29 cellular contexts compared by ENCODE assay signal in genomic region chr10:103885617-103886016, GRCh38. TPM values are rescaled to one million over a fixed set of nuclear protein-coding genes. Genes with fewer than 3 reads are reported as not detected.
DNase-seq lines count a peak whose midpoint lies in the region; ATAC-seq and TF ChIP-seq lines count a peak whose summit lies in the region.
"Had no signal": no experiment of that assay in that cellular context is flagged by ENCODE, and none has a peak within 500 bp of the region (broad histone marks: within the 10 kb centered on the region; RNA-seq: fewer than 3 reads in every experiment).

No MANE protein-coding gene starts in this region.

- no peak overlapping the region for H3K56ac ChIP-seq in IMR-90 (ENCODE audit: extremely low read depth, insufficient read depth, low read length)

- H3K4me1 Mint-ChIP-seq in activated CD4-positive, alpha-beta T cell treated with anti-CD3 and anti-CD28 coated beads, Interleukin-2, amount 10 ng/mL, durations not matched to agents 7 days and 5 days, result peaks cover 25% of the 10 kb centered on the region

- H3K9me3 ChIP-seq in IMR-90 (ENCODE audit: control insufficient read depth, insufficient read depth, low read length) (no peaks in the 10 kb centered on the region), esophagus muscularis mucosa (no peaks in the 10 kb centered on the region), osteoblast (ENCODE audit: low read depth, low read length) (no peaks in the 10 kb centered on the region)
- H3K9me3 ChIP-seq: adrenal gland, suprapubic skin, vagina had no signal

- H3K36me3 ChIP-seq in IMR-90 (ENCODE audit: control insufficient read depth, insufficient read depth, low read length), result peaks cover 13% of the 10 kb centered on the region
- peaks cover 9 to 63% (median 29%) of the 10 kb centered on the region in 4 donors for H3K36me3 ChIP-seq in esophagus muscularis mucosa
- H3K36me3 ChIP-seq in osteoblast (ENCODE audit: insufficient read depth, low read length), result peaks cover 37% of the 10 kb centered on the region

- H2BK15ac ChIP-seq in IMR-90 (ENCODE audit: low read depth, low read length), result no peak overlapping the region

- no peak overlapping the region for H2BK120ac ChIP-seq in IMR-90 (ENCODE audit: low read depth, low read length)

- no peaks in the 10 kb centered on the region for H3K79me2 ChIP-seq in osteoblast (ENCODE audit: insufficient read depth, low read length)
- H3K79me2 ChIP-seq: parathyroid adenoma had no signal

- no peak overlapping the region for H2BK20ac ChIP-seq in IMR-90 (ENCODE audit: low read depth, low read length)

- H4K20me1 ChIP-seq in IMR-90 (ENCODE audit: insufficient read depth, low read length), result peaks cover 9% of the 10 kb centered on the region
- H4K20me1 ChIP-seq in osteoblast (ENCODE audit: insufficient read depth, low read length), result no peaks in the 10 kb centered on the region

- H3K27me3 ChIP-seq in IMR-90 (ENCODE audit: control insufficient read depth, insufficient read depth, low read length) (no peaks in the 10 kb centered on the region), esophagus muscularis mucosa (no peaks in the 10 kb centered on the region), osteoblast (ENCODE audit: insufficient read depth, low read length) (no peaks in the 10 kb centered on the region)
- H3K27me3 ChIP-seq: adrenal gland, suprapubic skin, vagina had no signal

- H3K4me3 Mint-ChIP-seq in activated CD4-positive, alpha-beta T cell treated with anti-CD3 and anti-CD28 coated beads, Interleukin-2, amount 10 ng/mL, durations not matched to agents 7 days and 5 days, result no peak overlapping the region
- H3K4me3 Mint-ChIP-seq: activated B cell treated with CpG ODN at 0.5 μM for 24 hours; activated CD4-positive, alpha-beta memory T cell treated with anti-CD3 and anti-CD28 coated beads, Interleukin-2, amount 10 ng/mL, durations not matched to agents 7 days and 5 days; CD4-positive, alpha-beta T cell; nephron progenitor cell had no signal

- no peak overlapping the region for H3K27ac ChIP-seq in IMR-90 (ENCODE audit: insufficient read depth, low read length)
- H3K27ac ChIP-seq in esophagus muscularis mucosa (replicated peaks in 1 of 4), result peak overlapping the region; percentile 3 to 82 (median 26)
- H3K27ac ChIP-seq in osteoblast (ENCODE audit: low read depth, low read length), result peak overlapping the region; percentile 68
- H3K27ac ChIP-seq: adrenal gland, parathyroid adenoma, suprapubic skin, vagina had no signal

- H3K14ac ChIP-seq in IMR-90 (replicated peaks; ENCODE audit: low read depth, low read length), result no peak overlapping the region

- no peaks in the 10 kb centered on the region for H3K27me3 Mint-ChIP-seq in activated CD4-positive, alpha-beta T cell treated with anti-CD3 and anti-CD28 coated beads, Interleukin-2, amount 10 ng/mL, durations not matched to agents 7 days and 5 days
- H3K27me3 Mint-ChIP-seq: activated B cell treated with CpG ODN at 0.5 μM for 24 hours; activated CD4-positive, alpha-beta memory T cell treated with anti-CD3 and anti-CD28 coated beads, Interleukin-2, amount 10 ng/mL, durations not matched to agents 7 days and 5 days; CD4-positive, alpha-beta T cell had no signal

- H2AFZ ChIP-seq in IMR-90 (replicated peaks; ENCODE audit: low read length, poor library complexity) (no peak overlapping the region), osteoblast (ENCODE audit: low read length) (no peak overlapping the region)
- H2AFZ ChIP-seq: parathyroid adenoma had no signal

- no peak overlapping the region for H2AK5ac ChIP-seq in IMR-90 (ENCODE audit: low read depth, low read length)

- no peak for TF ChIP-seq EP300 in esophagus muscularis mucosa (IDR thresholded peaks at IDR 0.05)

- in situ Hi-C loops in IMR-90 (cut with MboI; ENCODE audit: low sequenced_read_pairs), result loop anchor here (5.0 kb wide), 2 partner anchors 237 to 322 kb away; partner anchors contain the start of gene SFR1

- H3K9me1 ChIP-seq in IMR-90 (ENCODE audit: insufficient read depth, low read length), result no peaks in the 10 kb centered on the region

- H3K18ac ChIP-seq in IMR-90 (ENCODE audit: low read depth, low read length), result no peak overlapping the region

- no CpG with 5 or more reads among the region's 6 CpGs for WGBS in IMR-90 (ENCODE audit: extremely low coverage in 2 of 2, insufficient read length in 1 of 2), 2 experiments
- 70% methylated on average over 6 of the region's 6 CpGs for WGBS in esophagus muscularis mucosa

- H3K4me3 ChIP-seq in AG10803 (ENCODE audit: low read length) (no peak overlapping the region), IMR-90 (ENCODE audit: insufficient read depth, low read depth, low read length) (no peak overlapping the region), esophagus muscularis mucosa (no peak overlapping the region), osteoblast (ENCODE audit: insufficient read depth, low read length) (no peak overlapping the region)
- H3K4me3 ChIP-seq: adrenal gland, K562, suprapubic skin, vagina had no signal

- no peak overlapping the region for H3K9ac ChIP-seq in IMR-90 (ENCODE audit: low read depth, low read length)
- H3K9ac ChIP-seq: parathyroid adenoma had no signal

- peaks cover 54% of the 10 kb centered on the region for H3K36me3 Mint-ChIP-seq in activated CD4-positive, alpha-beta T cell treated with anti-CD3 and anti-CD28 coated beads, Interleukin-2, amount 10 ng/mL, durations not matched to agents 7 days and 5 days (ENCODE audit: low read depth)

- H4K8ac ChIP-seq in IMR-90 (ENCODE audit: low read depth in 2 of 2, low read length in 2 of 2), result no peak overlapping the region

- TF ChIP-seq POLR2A in IMR-90 (IDR thresholded peaks at IDR 0.05; ENCODE audit: low read depth, low read length) (no peak), esophagus muscularis mucosa (IDR thresholded peaks at IDR 0.05; ENCODE audit: low read depth) (no peak)

- H3K23ac ChIP-seq in IMR-90 (ENCODE audit: low read depth, low read length), result no peak overlapping the region

- peaks cover 12% of the 10 kb centered on the region; the same call in 1 of the 2 replicates for H3K4me1 ChIP-seq in IMR-90 (ENCODE audit: control insufficient read depth, insufficient read depth, low read length)
- peaks cover 22 to 55% (median 52%) of the 10 kb centered on the region in 4 donors for H3K4me1 ChIP-seq in esophagus muscularis mucosa
- peaks cover 30% of the 10 kb centered on the region for H3K4me1 ChIP-seq in osteoblast (ENCODE audit: insufficient read depth, low read length)
- H3K4me1 ChIP-seq: parathyroid adenoma had no signal

- no peaks in the 10 kb centered on the region for H3K9me3 Mint-ChIP-seq in activated CD4-positive, alpha-beta T cell treated with anti-CD3 and anti-CD28 coated beads, Interleukin-2, amount 10 ng/mL, durations not matched to agents 7 days and 5 days
- H3K9me3 Mint-ChIP-seq: activated B cell treated with CpG ODN at 0.5 μM for 24 hours; activated CD4-positive, alpha-beta memory T cell treated with anti-CD3 and anti-CD28 coated beads, Interleukin-2, amount 10 ng/mL, durations not matched to agents 7 days and 5 days; CD4-positive, alpha-beta T cell; nephron progenitor cell had no signal

- H3K27ac Mint-ChIP-seq in activated CD4-positive, alpha-beta T cell treated with anti-CD3 and anti-CD28 coated beads, Interleukin-2, amount 10 ng/mL, durations not matched to agents 7 days and 5 days, result no peak overlapping the region
- H3K27ac Mint-ChIP-seq: activated B cell treated with CpG ODN at 0.5 μM for 24 hours; activated CD4-positive, alpha-beta memory T cell treated with anti-CD3 and anti-CD28 coated beads, Interleukin-2, amount 10 ng/mL, durations not matched to agents 7 days and 5 days; CD4-positive, alpha-beta T cell; nephron progenitor cell had no signal

- DNase-seq in AG10803 (ENCODE audit: low read depth), result peak; percentile 82
- peak; percentile 49 for DNase-seq in IMR-90
- DNase-seq in esophagus muscularis mucosa (ENCODE audit: extremely low spot score), result no peak
- DNase-seq in osteoblast (ENCODE audit: insufficient read length, low spot score, missing footprints), result peak; percentile 89
- no peak for DNase-seq in activated CD4-positive, alpha-beta T cell treated with anti-CD3 and anti-CD28 coated beads, Interleukin-2, amount 10 ng/mL, durations not matched to agents 7 days and 5 days
- DNase-seq in activated CD4-positive, alpha-beta T cell treated with anti-CD3 and anti-CD28 coated beads, Interleukin-2, amount 50 U/mL, for 48 hours, result no peak
- no peak for DNase-seq in medulla oblongata (ENCODE audit: extremely low spot score)
- DNase-seq: activated B cell treated with CpG ODN at 0.5 μM for 24 hours; activated CD4-positive, alpha-beta memory T cell treated with anti-CD3 and anti-CD28 coated beads, Interleukin-2, amount 10 ng/mL, durations not matched to agents 7 days and 5 days; activated gamma-delta T cell; adrenal gland; CD4-positive, alpha-beta T cell; cerebellar nuclear complex; DMS 273 treated with DMSO at 0.1 percent for 48 hours; GDM1; glutamatergic neuron; midbrain; MM.1S; NCI-H1436 treated with DMSO at 0.1 percent for 48 hours; NCI-H2171 treated with DMSO at 0.1 percent for 48 hours; NCI-H526 treated with DMSO at 0.1 percent for 48 hours; nephron progenitor cell; stimulated activated CD4-positive, alpha-beta T cell treated with anti-CD3 and anti-CD28 coated beads, Interleukin-1b, Interleukin-23, amount 100 ng/mL, for 48 hours; T1000 had no signal

- ATAC-seq in IMR-90 (ENCODE audit: low read depth), result no peak
- no peak for ATAC-seq in GM21526 (IDR thresholded peaks at IDR 0.05; ENCODE audit: low FRiP score, unreplicated experiment)

- H2BK5ac ChIP-seq in IMR-90 (ENCODE audit: low read depth, low read length, poor library complexity, severe bottlenecking), result no peak overlapping the region

- TF ChIP-seq RAD21 in IMR-90 (IDR thresholded peaks at IDR 0.05; ENCODE audit: low read length), result no peak

- dilution Hi-C loops in IMR-90 (cut with HindIII; ENCODE audit: low sequenced_read_pairs, unreplicated experiment), result no loop called here

- BruUV-seq in IMR-90 (replicated peaks; lab: Mats Ljungman, UMichigan), result no TSS peak

- H3K4me2 ChIP-seq in IMR-90 (ENCODE audit: low read depth, low read length) (no peak overlapping the region), osteoblast (ENCODE audit: insufficient read depth, low read length) (no peak overlapping the region)

- H2AK9ac ChIP-seq in IMR-90 (replicated peaks; ENCODE audit: low read depth, low read length, poor library complexity), result no peak overlapping the region

- H4K5ac ChIP-seq in IMR-90 (ENCODE audit: low read depth, low read length), result no peak overlapping the region

- POLR2A ChIA-PET in IMR-90 (lab: Charles Lee; ENCODE audit: unreplicated experiment), result no interaction called here
- POLR2A ChIA-PET in activated CD4-positive, alpha-beta T cell treated with anti-CD3 and anti-CD28 coated beads, Interleukin-2, amount 10 ng/mL, durations not matched to agents 7 days and 5 days (lab: Charles Lee), result no interaction called here

- no peak for TF ChIP-seq CTCF in AG10803 (conservative IDR thresholded peaks at IDR 0.05; ENCODE audit: low read length)
- TF ChIP-seq CTCF in IMR-90 (conservative IDR thresholded peaks at IDR 0.05; ENCODE audit: low read depth, low read length), result no peak
- no peak for TF ChIP-seq CTCF in esophagus muscularis mucosa (IDR thresholded peaks at IDR 0.05)
- TF ChIP-seq CTCF in osteoblast (IDR thresholded peaks at IDR 0.05; ENCODE audit: extremely low read depth, low read depth, low read length), result no peak

- no peak overlapping the region for H4K91ac ChIP-seq in IMR-90 (ENCODE audit: insufficient read depth, low read depth, low read length)

- intact Hi-C loops in IMR-90 (cut with micrococcal nuclease) (loop anchor here (5.0 kb wide), 5 partner anchors 142 to 467 kb away; partner anchors contain the start of genes CFAP58, GSTO1 and ITPRIP), esophagus muscularis mucosa (cut with DNase I) (loop anchor here (5.0 kb wide), 2 partner anchors 237 to 322 kb away; partner anchors contain the start of gene SFR1)

- H3K4ac ChIP-seq in IMR-90 (ENCODE audit: low read depth, low read length), result no peak overlapping the region

- no peaks in the 10 kb centered on the region for H3K79me1 ChIP-seq in IMR-90 (ENCODE audit: low read depth in 1 of 2, low read length in 2 of 2)

- CTCF ChIA-PET in IMR-90 (lab: Yijun Ruan, JAX), result interaction anchor here (1.3 to 2.1 kb wide), 2 partner anchors 173 to 189 kb away, joined by 4 to 8 read pairs; no protein-coding TSS in a partner anchor
- CTCF ChIA-PET in activated CD4-positive, alpha-beta T cell treated with anti-CD3 and anti-CD28 coated beads, Interleukin-2, amount 10 ng/mL, durations not matched to agents 7 days and 5 days (lab: Charles Lee), result interaction anchor here (0.7 to 2.1 kb wide), 5 partner anchors 8 to 237 kb away, joined by 3 to 6 read pairs (median 4); no protein-coding TSS in a partner anchor

RNA-seq across cellular contexts. Expression of gene SH3PXD2A, which starts 30.2 kb away (rescaled TPM):
- total RNA-seq in IMR-90 (2012; rRNA removed), result 6.3 and 6.7 TPM in 2 replicates
- 23.0 and 26.3 TPM in 2 replicates for polyA plus RNA-seq in IMR-90 (2012; rRNA removed)
- 10.2 and 16.7 TPM in 2 replicates for polyA plus RNA-seq in IMR-90 (2012; cell fraction: cytosol; rRNA removed)
- polyA plus RNA-seq in IMR-90 (2012; cell fraction: nucleus; rRNA removed; ENCODE audit: low replicate concordance), result 51.9 and 61.4 TPM in 2 replicates
- 10 to 100 TPM; 30.5 to 69.3 (median 40.0) TPM for total RNA-seq in esophagus muscularis mucosa
- 27.7 and 29.0 TPM in 2 replicates for total RNA-seq in osteoblast
- total RNA-seq in activated CD4-positive, alpha-beta T cell treated with anti-CD3 and anti-CD28 coated beads, Interleukin-2, amount 10 ng/mL, durations not matched to agents 7 days and 5 days, result 10 to 100 TPM; 11.9 to 12.7 TPM

RNA-seq across cellular contexts. Expression of gene STN1, which starts 32.4 kb away (rescaled TPM):
- total RNA-seq in IMR-90 (2012; rRNA removed) (28.6 and 32.3 TPM in 2 replicates), esophagus muscularis mucosa (10 to 100 TPM; 18.7 to 27.7 (median 24.9) TPM), osteoblast (20.6 and 28.9 TPM in 2 replicates)
- polyA plus RNA-seq in IMR-90 (2012; rRNA removed), result 14.3 and 17.8 TPM in 2 replicates
- polyA plus RNA-seq in IMR-90 (2012; cell fraction: cytosol; rRNA removed), result 7.2 and 13.7 TPM in 2 replicates
- 1.8 and 8.6 TPM in 2 replicates for polyA plus RNA-seq in IMR-90 (2012; cell fraction: nucleus; rRNA removed; ENCODE audit: low replicate concordance)
- total RNA-seq in activated CD4-positive, alpha-beta T cell treated with anti-CD3 and anti-CD28 coated beads, Interleukin-2, amount 10 ng/mL, durations not matched to agents 7 days and 5 days, result 10 to 100 TPM; 46.5 to 50.9 TPM

Comparison
In these comparisons a context has a peak if more than half of its experiments do, and no peak if none do; other contexts are left out.
1. DNase-seq: peak in AG10803 (single experiment), IMR-90 (single experiment) and osteoblast (single experiment); none in esophagus muscularis mucosa (single experiment), activated CD4-positive, alpha-beta T cell treated with anti-CD3 and anti-CD28 coated beads, Interleukin-2, amount 10 ng/mL, durations not matched to agents 7 days and 5 days (single experiment), activated CD4-positive, alpha-beta T cell treated with anti-CD3 and anti-CD28 coated beads, Interleukin-2, amount 50 U/mL, for 48 hours (0 of 2) and medulla oblongata (single experiment).